8 cellular contexts compared by ENCODE assay signal in genomic region chr20:63969851-63970713, GRCh38. TPM values are rescaled to one million over a fixed set of nuclear protein-coding genes. Genes with fewer than 3 reads are reported as not detected.
DNase-seq lines count a peak whose midpoint lies in the region; ATAC-seq and TF ChIP-seq lines count a peak whose summit lies in the region.

ZNF512B (minus strand) TSS chr20:63969930; CDS start chr20:63967950, 1,980 bp downstream.

- H3K27me3 ChIP-seq in GM23248 (replicated peaks; ENCODE audit: insufficient read depth) (no peaks in the 10 kb centered on the region), PC-3 (ENCODE audit: low read length) (no peaks in the 10 kb centered on the region)

- H3K9me2 ChIP-seq in GM23248 (ENCODE audit: insufficient read depth) (no peaks in the 10 kb centered on the region), PC-3 (replicated peaks; ENCODE audit: low read length) (no peaks in the 10 kb centered on the region)

- H3K36me3 ChIP-seq in GM23248 (ENCODE audit: low read depth) (no peaks in the 10 kb centered on the region), PC-3 (ENCODE audit: low read depth, low read length) (no peaks in the 10 kb centered on the region)

- peak within 1 kb of the TSS; percentile 74 for H2AFZ ChIP-seq in GM23248
- H2AFZ ChIP-seq in PC-3 (ENCODE audit: low read length), result peak within 1 kb of the TSS; percentile 88

- H3K27ac ChIP-seq in GM23248 (no peak within 1 kb of the TSS), PC-3 (ENCODE audit: low read length) (no peak within 1 kb of the TSS)

- H3K79me2 ChIP-seq in GM23248 (ENCODE audit: insufficient read depth) (peaks cover 14% of the 10 kb centered on the region), PC-3 (ENCODE audit: low read length) (peaks cover 15% of the 10 kb centered on the region)

- intact Hi-C loops in PC-3 (cut with micrococcal nuclease), result loop anchor here (5.0 kb wide), 1 partner anchor 98 kb away; no protein-coding TSS in a partner anchor

- in situ Hi-C loops in GM23248 (cut with MboI), result no loop called here

- H4K20me1 ChIP-seq in GM23248 (ENCODE audit: insufficient read depth) (no peaks in the 10 kb centered on the region), PC-3 (ENCODE audit: low read length) (no peaks in the 10 kb centered on the region)

- CTCF ChIA-PET in PC-3 (lab: Charles Lee), result no interaction called here

- H3K27me3 Mint-ChIP-seq in activated naive CD4-positive, alpha-beta T cell treated with anti-CD3 and anti-CD28 coated beads, Interleukin-2, amount 50 U/mL, for 24 hours, result no peaks in the 10 kb centered on the region
- peaks cover 9% of the 10 kb centered on the region for H3K27me3 Mint-ChIP-seq in glutamatergic neuron (ENCODE audit: unreplicated experiment)

- ATAC-seq in PC-3 (peak; percentile 48), HG03139 (IDR thresholded peaks at IDR 0.05; ENCODE audit: unreplicated experiment) (no peak), HG02870 (IDR thresholded peaks at IDR 0.05; ENCODE audit: unreplicated experiment) (no peak)

- DNase-seq in Ammon's horn (ENCODE audit: low spot score) (peak; percentile 48), GM23248 (peak; percentile 76), PC-3 (peak; percentile 67), glutamatergic neuron (peak; percentile 78), occipital lobe (lab: John Stamatoyannopoulos, UW) (peak; percentile 35)

- TSS peak; percentile 76 for BruUV-seq in PC-3 (replicated peaks; lab: Mats Ljungman, UMichigan)

- 3 to 6% methylated on average over 28 to 56 of the region's 70 CpGs for WGBS in GM23248 (ENCODE audit: low coverage in 1 of 2, low lambda C conversion rate in 2 of 2, missing lambda C conversion rate in 2 of 2), 2 experiments

- H3K36me3 Mint-ChIP-seq in activated naive CD4-positive, alpha-beta T cell treated with anti-CD3 and anti-CD28 coated beads, Interleukin-2, amount 50 U/mL, for 24 hours, result peaks cover 1% of the 10 kb centered on the region
- H3K36me3 Mint-ChIP-seq in glutamatergic neuron (ENCODE audit: unreplicated experiment), result no peaks in the 10 kb centered on the region

- H3K4me2 ChIP-seq in GM23248 (ENCODE audit: unreplicated experiment) (peak within 1 kb of the TSS; percentile 84), PC-3 (ENCODE audit: low read length) (peak within 1 kb of the TSS; percentile 99)

- peak within 1 kb of the TSS; percentile 86 for H3K4me3 Mint-ChIP-seq in activated naive CD4-positive, alpha-beta T cell treated with anti-CD3 and anti-CD28 coated beads, Interleukin-2, amount 50 U/mL, for 24 hours
- peak within 1 kb of the TSS; percentile 79 for H3K4me3 Mint-ChIP-seq in glutamatergic neuron (ENCODE audit: unreplicated experiment)

- TF ChIP-seq CTCF in PC-3 (conservative IDR thresholded peaks at IDR 0.05; ENCODE audit: low read depth, low read length) (no peak), glutamatergic neuron (IDR thresholded peaks at IDR 0.05; ENCODE audit: partially characterized antibody, unreplicated experiment) (no peak)

- peaks cover 5% of the 10 kb centered on the region for H3K4me1 ChIP-seq in GM23248 (ENCODE audit: insufficient read depth)
- H3K4me1 ChIP-seq in PC-3 (ENCODE audit: insufficient read depth, low read length), result peaks cover 5% of the 10 kb centered on the region; the same call in 1 of the 2 replicates

- POLR2A ChIA-PET in PC-3 (lab: Charles Lee; ENCODE audit: unreplicated experiment), result no interaction called here

- H3K4me3 ChIP-seq in GM23248 (peak within 1 kb of the TSS; percentile 83), PC-3 (ENCODE audit: low read length) (peak within 1 kb of the TSS; percentile 84)

- H3K9me3 ChIP-seq in GM23248 (ENCODE audit: low read depth) (no peaks in the 10 kb centered on the region), PC-3 (ENCODE audit: low read length) (no peaks in the 10 kb centered on the region)

- H3K9ac ChIP-seq in GM23248 (peak within 1 kb of the TSS; percentile 88), PC-3 (ENCODE audit: low read length) (peak within 1 kb of the TSS; percentile 88)

- H3K9me3 Mint-ChIP-seq in activated naive CD4-positive, alpha-beta T cell treated with anti-CD3 and anti-CD28 coated beads, Interleukin-2, amount 50 U/mL, for 24 hours, result no peaks in the 10 kb centered on the region
- H3K9me3 Mint-ChIP-seq in glutamatergic neuron (ENCODE audit: unreplicated experiment), result peaks cover 7% of the 10 kb centered on the region

- H3F3A ChIP-seq in GM23248 (ENCODE audit: insufficient read depth), result peaks cover 8% of the 10 kb centered on the region
- no peaks in the 10 kb centered on the region for H3F3A ChIP-seq in PC-3 (ENCODE audit: low read length, unreplicated experiment)

- peak within 1 kb of the TSS; percentile 87 for H3K27ac Mint-ChIP-seq in activated naive CD4-positive, alpha-beta T cell treated with anti-CD3 and anti-CD28 coated beads, Interleukin-2, amount 50 U/mL, for 24 hours
- no peak within 1 kb of the TSS for H3K27ac Mint-ChIP-seq in glutamatergic neuron (ENCODE audit: unreplicated experiment)

- H3K4me1 Mint-ChIP-seq in activated naive CD4-positive, alpha-beta T cell treated with anti-CD3 and anti-CD28 coated beads, Interleukin-2, amount 50 U/mL, for 24 hours, result peaks cover 27% of the 10 kb centered on the region
- peaks cover 5% of the 10 kb centered on the region for H3K4me1 Mint-ChIP-seq in glutamatergic neuron (ENCODE audit: low read depth, unreplicated experiment)

RNA-seq across cellular contexts. Expression of gene ZNF512B, which starts in this region (rescaled TPM):
- 16.4 and 16.6 TPM in 2 replicates for total RNA-seq in GM23248 (2014; rRNA removed; shearing (Covaris generic))
- polyA plus RNA-seq in GM23248 (2016; fragmentation: Nextera tagmentation; extraction: Ambion mirVana), result 1.2 and 1.5 TPM in 2 replicates
- 18.0 and 24.1 TPM in 2 replicates for total RNA-seq in PC-3 (2014; rRNA removed)
- 32.2 TPM for total RNA-seq in glutamatergic neuron (ENCODE audit: unreplicated experiment)
- total RNA-seq in occipital lobe, result 15.8 TPM
